9 cellular contexts compared by ENCODE assay signal in the genomic region with DNA sequence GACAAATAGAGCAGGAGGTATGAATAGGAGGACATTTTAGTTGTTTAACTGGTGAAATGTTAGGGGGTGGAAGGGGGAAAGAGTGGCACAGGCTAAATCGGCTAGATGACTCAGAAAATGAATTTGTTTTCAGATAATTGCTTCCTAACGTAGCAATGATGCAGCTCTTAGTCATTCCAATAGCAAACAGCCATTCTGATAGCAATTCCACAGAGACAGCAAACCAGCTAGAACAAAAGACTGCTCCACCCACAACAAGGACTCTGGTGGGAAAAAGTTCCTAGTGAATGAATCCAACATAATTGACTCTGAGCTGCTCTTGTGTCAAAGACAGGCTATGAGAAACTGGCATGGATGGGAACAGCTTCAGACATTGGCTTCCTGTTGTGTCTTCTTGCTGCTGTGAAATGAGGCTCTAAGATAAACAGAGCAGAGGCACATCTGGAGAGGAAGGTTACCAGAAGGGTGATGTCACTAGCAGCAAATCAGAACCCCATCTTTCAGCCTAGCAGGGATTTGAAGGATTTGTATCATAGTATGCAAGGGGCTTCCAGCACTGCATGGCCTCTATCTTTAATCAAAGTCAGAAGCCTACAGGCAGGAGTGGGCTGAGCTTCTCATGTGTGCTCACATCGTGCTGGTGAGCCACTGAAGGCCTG. TPM values are rescaled to one million over a fixed set of nuclear protein-coding genes. Genes with fewer than 3 reads are reported as not detected.
A peak's percentile ranks its signal among the peaks of the same experiment; 100 is the strongest.
DNase-seq lines count a peak whose midpoint lies in the region; ATAC-seq and TF ChIP-seq lines count a peak whose summit lies in the region.
"Had no signal": no experiment of that assay in that cellular context is flagged by ENCODE, and none has a peak within 500 bp of the region (broad histone marks: within the 10 kb centered on the region; RNA-seq: fewer than 3 reads in every experiment).

No MANE protein-coding gene starts in this region.

- H3K4me3 ChIP-seq in stomach = no peak overlapping the region

- no peak for TF ChIP-seq CTCF in stomach (IDR thresholded peaks at IDR 0.05)

- intact Hi-C loops in Right ventricle myocardium inferior (cut with DNase I) = no loop called here
- intact Hi-C loops in cardiac septum (cut with DNase I) = no loop called here
- intact Hi-C loops in left ventricle myocardium superior (cut with micrococcal nuclease) = no loop called here
- intact Hi-C loops in stomach (cut with DNase I; ENCODE audit: low total_unique reads) = no loop called here

- H3K36me3 Mint-ChIP-seq in activated T-cell treated with anti-CD3 and anti-CD28 coated beads, Interleukin-2, amount 50 U/mL, for 72 hours (ENCODE audit: insufficient read depth in 2 of 2) = no peaks in the 10 kb centered on the region
- H3K36me3 Mint-ChIP-seq: activated naive CD8-positive, alpha-beta T cell treated with anti-CD3 and anti-CD28 coated beads, Interleukin-2, amount 10 ng/mL, durations not matched to agents 7 days and 5 days had no signal

- peaks cover 19% of the 10 kb centered on the region for H3K4me1 Mint-ChIP-seq in activated T-cell treated with anti-CD3 and anti-CD28 coated beads, Interleukin-2, amount 50 U/mL, for 72 hours (ENCODE audit: low read depth)
- H3K4me1 Mint-ChIP-seq: activated naive CD8-positive, alpha-beta T cell treated with anti-CD3 and anti-CD28 coated beads, Interleukin-2, amount 10 ng/mL, durations not matched to agents 7 days and 5 days had no signal

- H3K27me3 Mint-ChIP-seq in activated T-cell treated with anti-CD3 and anti-CD28 coated beads, Interleukin-2, amount 50 U/mL, for 72 hours (ENCODE audit: low read depth) = no peaks in the 10 kb centered on the region

- DNase-seq in Right ventricle myocardium inferior (ENCODE audit: missing footprints) (no peak), cardiac septum (ENCODE audit: low spot score) (no peak), left ventricle myocardium superior (no peak), stomach (no peak), NCI-H510A treated with DMSO at 0.1 percent for 48 hours (lab: John Stamatoyannopoulos, UW) (no peak)
- peak; percentile 4 to 27 for DNase-seq in activated T-cell treated with anti-CD3 and anti-CD28 coated beads, Interleukin-2, amount 50 U/mL, for 72 hours
- DNase-seq: activated naive CD8-positive, alpha-beta T cell treated with anti-CD3 and anti-CD28 coated beads, Interleukin-2, amount 10 ng/mL, durations not matched to agents 7 days and 5 days had no signal

- peak overlapping the region; percentile 69 to 83 (median 80) for H3K27ac ChIP-seq in stomach

- peak overlapping the region in 1 of 2 donors; percentile 45 for H3K4me3 Mint-ChIP-seq in activated T-cell treated with anti-CD3 and anti-CD28 coated beads, Interleukin-2, amount 50 U/mL, for 72 hours
- H3K4me3 Mint-ChIP-seq: activated naive CD8-positive, alpha-beta T cell treated with anti-CD3 and anti-CD28 coated beads, Interleukin-2, amount 10 ng/mL, durations not matched to agents 7 days and 5 days had no signal

- no peaks in the 10 kb centered on the region for H3K27me3 ChIP-seq in stomach

- TF ChIP-seq POLR2A in stomach (IDR thresholded peaks at IDR 0.05) = no peak

- no peaks in the 10 kb centered on the region for H3K9me3 Mint-ChIP-seq in activated T-cell treated with anti-CD3 and anti-CD28 coated beads, Interleukin-2, amount 50 U/mL, for 72 hours
- H3K9me3 Mint-ChIP-seq: activated naive CD8-positive, alpha-beta T cell treated with anti-CD3 and anti-CD28 coated beads, Interleukin-2, amount 10 ng/mL, durations not matched to agents 7 days and 5 days had no signal

- peak; percentile 78 for ATAC-seq in Right ventricle myocardium inferior
- ATAC-seq in activated T-cell treated with anti-CD3 and anti-CD28 coated beads, Interleukin-2, amount 50 U/mL, for 72 hours (replicated peaks in 1 of 2) = peak; percentile 81 to 87
- peak; percentile 81 for ATAC-seq in left ventricle myocardium superior
- ATAC-seq in HG03442 (IDR thresholded peaks at IDR 0.05; ENCODE audit: unreplicated experiment) = no peak
- no peak for ATAC-seq in HG03135 (IDR thresholded peaks at IDR 0.05; ENCODE audit: unreplicated experiment)

- H3K4me1 ChIP-seq in stomach = peaks cover 19 to 55% (median 34%) of the 10 kb centered on the region in 4 donors

- peak overlapping the region; percentile 71 for H3K27ac Mint-ChIP-seq in activated T-cell treated with anti-CD3 and anti-CD28 coated beads, Interleukin-2, amount 50 U/mL, for 72 hours
- H3K27ac Mint-ChIP-seq: activated naive CD8-positive, alpha-beta T cell treated with anti-CD3 and anti-CD28 coated beads, Interleukin-2, amount 10 ng/mL, durations not matched to agents 7 days and 5 days had no signal

- H3K9me3 ChIP-seq in stomach = no peaks in the 10 kb centered on the region

- no peaks in the 10 kb centered on the region for H3K36me3 ChIP-seq in stomach

- WGBS in stomach, 5 donors = 10 to 24% (median 16%) methylated on average over 3 of the region's 3 CpGs

- no peak for TF ChIP-seq EP300 in stomach (IDR thresholded peaks at IDR 0.05)

RNA-seq across cellular contexts. Expression of gene F2RL1, which starts 28.1 kb away (rescaled TPM):
- total RNA-seq in Right ventricle myocardium inferior (0.73 TPM), cardiac septum (3.7 TPM), left ventricle myocardium superior (1.1 TPM), stomach (10 to 100 TPM in 4 of 5 donors, 1 to 10 TPM in 1; 6.7 to 72.9 (median 36.1) TPM)
- 1 to 10 TPM; 1.6 to 1.7 TPM for total RNA-seq in activated T-cell treated with anti-CD3 and anti-CD28 coated beads, Interleukin-2, amount 50 U/mL, for 72 hours
- 10 to 100 TPM in 2 of 3 donors, 1 to 10 TPM in 1; 4.8 to 17.6 (median 12.4) TPM for polyA plus RNA-seq in stomach

RNA-seq across cellular contexts. Expression of gene S100Z, which starts 59.1 kb away (rescaled TPM):
- not detected for total RNA-seq in Right ventricle myocardium inferior
- not detected for total RNA-seq in cardiac septum
- total RNA-seq in activated T-cell treated with anti-CD3 and anti-CD28 coated beads, Interleukin-2, amount 50 U/mL, for 72 hours = 1 to 10 TPM; 1.7 to 1.9 TPM
- total RNA-seq in left ventricle myocardium superior = 0.20 TPM
- total RNA-seq in stomach = under 1 TPM in 1 of 5 donors, not detected in 4; 0.89 TPM
- under 1 TPM in 1 of 3 donors, not detected in 2; 0.08 TPM for polyA plus RNA-seq in stomach

Comparison
In these comparisons a context has a peak if more than half of its experiments do, and no peak if none do; other contexts are left out.
1. ATAC-seq: peak in Right ventricle myocardium inferior (single experiment), activated T-cell treated with anti-CD3 and anti-CD28 coated beads, Interleukin-2, amount 50 U/mL, for 72 hours (2 of 2) and left ventricle myocardium superior (single experiment); none in HG03442 (single experiment) and HG03135 (single experiment).
2. DNase-seq: peak in activated T-cell treated with anti-CD3 and anti-CD28 coated beads, Interleukin-2, amount 50 U/mL, for 72 hours (2 of 2); none in Right ventricle myocardium inferior (single experiment), cardiac septum (single experiment), left ventricle myocardium superior (single experiment), stomach (single experiment) and NCI-H510A treated with DMSO at 0.1 percent for 48 hours (single experiment).